Comparison of ENCODE assay signal across 8 cellular contexts in genomic region chr1:40712997-40713396, GRCh38. TPM values are rescaled to one million over a fixed set of nuclear protein-coding genes. Genes with fewer than 3 reads are reported as not detected.
A peak's percentile ranks its signal among the peaks of the same experiment; 100 is the strongest.
DNase-seq lines count a peak whose midpoint lies in the region; ATAC-seq and TF ChIP-seq lines count a peak whose summit lies in the region.
"Had no signal": no experiment of that assay in that cellular context is flagged by ENCODE, and none has a peak within 500 bp of the region (broad histone marks: within the 10 kb centered on the region; RNA-seq: fewer than 3 reads in every experiment).

No MANE protein-coding gene starts in this region.

- no peak overlapping the region for H2AFZ ChIP-seq in OCI-LY7 (ENCODE audit: low read length)

- no peaks in the 10 kb centered on the region for H3K27me3 ChIP-seq in colonic mucosa

- H3K9me3 ChIP-seq in OCI-LY7 (ENCODE audit: low read length) (no peaks in the 10 kb centered on the region), colonic mucosa (no peaks in the 10 kb centered on the region)

- in situ Hi-C loops in GM13976 (cut with MboI; ENCODE audit: low sequenced_read_pairs, unreplicated experiment), result no loop called here

- H3K4me3 ChIP-seq in OCI-LY7 (ENCODE audit: low read depth, low read length, poor library complexity, severe bottlenecking) (peak overlapping the region; percentile 50), colonic mucosa (no peak overlapping the region)

- TF ChIP-seq CTCF in GM13976 (IDR thresholded peaks at IDR 0.05; ENCODE audit: borderline replicate concordance, control extremely low read depth, extremely low read depth, insufficient read depth, missing control alignments) (no peak), OCI-LY7 (conservative IDR thresholded peaks at IDR 0.05; ENCODE audit: low read length) (no peak), colonic mucosa (IDR thresholded peaks at IDR 0.05) (no peak)

- POLR2A ChIA-PET in OCI-LY7 (lab: Charles Lee), result interaction anchor here (0.7 to 15.4 kb wide), 7 partner anchors 9 to 323 kb away, joined by 3 to 168 read pairs (median 4); partner anchors contain the start of gene NFYC

- peak overlapping the region; percentile 91 for H3K27ac Mint-ChIP-seq in stimulated activated memory B cell treated with anti-CD40 and anti-IgM and Interleukin-4, amounts not matched to agents 10 μg/mL and 1 μg/mL and 100 μg/mL, for 72 hours

- peak overlapping the region; percentile 86 for H3K27ac ChIP-seq in OCI-LY7 (ENCODE audit: low read depth, low read length, poor library complexity, severe bottlenecking)
- peak overlapping the region; percentile 25 for H3K27ac ChIP-seq in colonic mucosa

- H3K9me2 ChIP-seq in OCI-LY7 (ENCODE audit: insufficient read depth, low read length), result no peaks in the 10 kb centered on the region

- H3K9ac ChIP-seq in colonic mucosa (ENCODE audit: low read depth in 2 of 2, low read length in 2 of 2), result no peak overlapping the region

- H3K4me3 Mint-ChIP-seq in stimulated activated memory B cell treated with anti-CD40 and anti-IgM and Interleukin-4, amounts not matched to agents 10 μg/mL and 1 μg/mL and 100 μg/mL, for 72 hours, result peak overlapping the region; percentile 38

- H3K4me1 ChIP-seq in OCI-LY7 (ENCODE audit: insufficient read depth, low read length, poor library complexity, severe bottlenecking) (peaks cover 42% of the 10 kb centered on the region), colonic mucosa (no peaks in the 10 kb centered on the region)

- ATAC-seq in stimulated activated memory B cell treated with anti-CD40 and anti-IgM and Interleukin-4, amounts not matched to agents 10 μg/mL and 1 μg/mL and 100 μg/mL, for 72 hours, result peak; percentile 61
- ATAC-seq in GM21381 (IDR thresholded peaks at IDR 0.05; ENCODE audit: unreplicated experiment), result no peak

- H3K4me2 ChIP-seq in OCI-LY7 (ENCODE audit: low read length), result peak overlapping the region; percentile 90

- CTCF ChIA-PET in OCI-LY7 (lab: Charles Lee; ENCODE audit: unreplicated experiment), result no interaction called here

- peaks cover 61% of the 10 kb centered on the region for H3K4me1 Mint-ChIP-seq in stimulated activated memory B cell treated with anti-CD40 and anti-IgM and Interleukin-4, amounts not matched to agents 10 μg/mL and 1 μg/mL and 100 μg/mL, for 72 hours

- intact Hi-C loops in OCI-LY7 (cut with micrococcal nuclease; ENCODE audit: unreplicated experiment), result loop anchor here (2.0 to 5.0 kb wide), 2 partner anchors 20 to 181 kb away; partner anchors contain the start of gene ZNF684
- intact Hi-C loops in colonic mucosa (cut with DNase I), result no loop called here

- BruUV-seq in OCI-LY7 (replicated peaks; lab: Mats Ljungman, UMichigan), result no TSS peak

- H3K27me3 Mint-ChIP-seq in stimulated activated memory B cell treated with anti-CD40 and anti-IgM and Interleukin-4, amounts not matched to agents 10 μg/mL and 1 μg/mL and 100 μg/mL, for 72 hours, result no peaks in the 10 kb centered on the region

- H4K20me1 ChIP-seq in OCI-LY7 (ENCODE audit: insufficient read depth, low read length), result peaks cover 4% of the 10 kb centered on the region; the same call in 1 of the 2 replicates

- H3K36me3 ChIP-seq in OCI-LY7 (ENCODE audit: insufficient read depth, low read length), result peaks cover 24% of the 10 kb centered on the region
- H3K36me3 ChIP-seq in colonic mucosa, result no peaks in the 10 kb centered on the region

- no peaks in the 10 kb centered on the region for H3K9me3 Mint-ChIP-seq in stimulated activated memory B cell treated with anti-CD40 and anti-IgM and Interleukin-4, amounts not matched to agents 10 μg/mL and 1 μg/mL and 100 μg/mL, for 72 hours

- peaks cover 95% of the 10 kb centered on the region for H3K79me2 ChIP-seq in OCI-LY7 (ENCODE audit: insufficient read depth, low read depth, low read length)

- peaks cover 22% of the 10 kb centered on the region for H3K36me3 Mint-ChIP-seq in stimulated activated memory B cell treated with anti-CD40 and anti-IgM and Interleukin-4, amounts not matched to agents 10 μg/mL and 1 μg/mL and 100 μg/mL, for 72 hours

- DNase-seq in GM13976 (ENCODE audit: low spot score), result peak; percentile 46
- peak; percentile 81 for DNase-seq in OCI-LY7 (ENCODE audit: low spot score)
- no peak for DNase-seq in colonic mucosa
- no peak for DNase-seq in stimulated activated CD4-positive, alpha-beta T cell treated with anti-CD3 and anti-CD28 coated beads, Interleukin-4, amount 100 ng/mL, for 24 hours
- DNase-seq in NCI-H510A treated with DMSO at 0.1 percent for 48 hours (lab: John Stamatoyannopoulos, UW), result no peak
- DNase-seq: retina had no signal

RNA-seq across cellular contexts. Expression of gene NFYC, which starts 21.5 kb away (rescaled TPM):
- total RNA-seq in OCI-LY7 (2014; rRNA removed; shearing (Covaris generic)), result 29.3 and 39.1 TPM in 2 replicates
- total RNA-seq in OCI-LY7 (2022), result 71.0 and 77.1 TPM in 2 replicates
- total RNA-seq in colonic mucosa, result 10 to 100 TPM; 46.9 to 62.2 TPM

RNA-seq across cellular contexts. Expression of gene RIMS3, which starts 47.5 kb away (rescaled TPM):
- 79.5 and 89.3 TPM in 2 replicates for total RNA-seq in OCI-LY7 (2014; rRNA removed; shearing (Covaris generic))
- total RNA-seq in OCI-LY7 (2022), result 80.3 and 106 TPM in 2 replicates
- total RNA-seq in colonic mucosa, result 1 to 10 TPM; 7.0 to 9.5 TPM

Comparison
In these comparisons a context has a peak if more than half of its experiments do, and no peak if none do; other contexts are left out.
1. DNase-seq: peak in GM13976 (single experiment) and OCI-LY7 (single experiment); none in colonic mucosa (single experiment), stimulated activated CD4-positive, alpha-beta T cell treated with anti-CD3 and anti-CD28 coated beads, Interleukin-4, amount 100 ng/mL, for 24 hours (single experiment) and NCI-H510A treated with DMSO at 0.1 percent for 48 hours (single experiment).
2. RNA of gene RIMS3, which starts 47.5 kb away (total RNA-seq): 79.5 to 106 TPM in OCI-LY7; 7.0 to 9.5 TPM in colonic mucosa; every median in the first group is over 4 times any median in the second.